ENCODE assay signal across 11 cellular contexts in genomic region chr2:8584174-8585066, GRCh38.
DNase-seq lines count a peak whose midpoint lies in the region; ATAC-seq and TF ChIP-seq lines count a peak whose summit lies in the region.
"Had no signal": no experiment of that assay in that cellular context is flagged by ENCODE, and none has a peak within 500 bp of the region (broad histone marks: within the 10 kb centered on the region; RNA-seq: fewer than 3 reads in every experiment).

No MANE protein-coding gene starts in this region.

- no peak for TF ChIP-seq CTCF in stomach (IDR thresholded peaks at IDR 0.05)

- no peak for TF ChIP-seq EP300 in stomach (IDR thresholded peaks at IDR 0.05)

- H3K4me3 ChIP-seq in stomach: peak overlapping the region; percentile 12 to 27 (median 20)

- 59 to 75% (median 61%) methylated on average over 21 to 29 of the region's 29 CpGs for WGBS in stomach, 5 donors

- POLR2A ChIA-PET in activated CD4-positive, alpha-beta T cell treated with anti-CD3 and anti-CD28 coated beads for 36 hours (lab: Charles Lee): interaction anchor here (1.0 kb wide), 1 partner anchor 98 kb away, joined by 6 read pairs; the partner anchor contains the start of gene ID2
- POLR2A ChIA-PET in activated naive CD8-positive, alpha-beta T cell treated with anti-CD3 and anti-CD28 coated beads, Interleukin-2, amount 10 ng/mL, durations not matched to agents 7 days and 5 days (lab: Charles Lee): interaction anchor here (1.3 to 10.0 kb wide), 4 partner anchors 10 to 100 kb away, joined by 4 to 80 read pairs (median 8); partner anchors contain the start of gene ID2

- no peaks in the 10 kb centered on the region for H3K36me3 ChIP-seq in stomach
- H3K36me3 ChIP-seq: ascending aorta, gastrocnemius medialis had no signal

- H3K36me3 Mint-ChIP-seq in activated CD4-positive, alpha-beta T cell treated with anti-CD3 and anti-CD28 coated beads for 36 hours (ENCODE audit: low read depth): no peaks in the 10 kb centered on the region
- no peaks in the 10 kb centered on the region for H3K36me3 Mint-ChIP-seq in activated naive CD8-positive, alpha-beta T cell treated with anti-CD3 and anti-CD28 coated beads, Interleukin-2, amount 10 ng/mL, durations not matched to agents 7 days and 5 days

- no peaks in the 10 kb centered on the region for H3K9me3 ChIP-seq in stomach
- H3K9me3 ChIP-seq: ascending aorta, gastrocnemius medialis had no signal

- no peak for TF ChIP-seq POLR2A in stomach (IDR thresholded peaks at IDR 0.05)

- CTCF ChIA-PET in activated CD4-positive, alpha-beta T cell treated with anti-CD3 and anti-CD28 coated beads for 36 hours (lab: Charles Lee): interaction anchor here (0.6 to 1.3 kb wide), 7 partner anchors 11 to 1015 kb away, joined by 3 read pairs; no protein-coding TSS in a partner anchor

- DNase-seq in activated CD4-positive, alpha-beta T cell treated with anti-CD3 and anti-CD28 coated beads for 36 hours: no peak
- DNase-seq in activated CD4-positive, alpha-beta T cell treated with anti-CD3 and anti-CD28 coated beads for 4 hours: no peak
- no peak for DNase-seq in activated naive CD8-positive, alpha-beta T cell treated with anti-CD3 and anti-CD28 coated beads, Interleukin-2, amount 10 ng/mL, durations not matched to agents 7 days and 5 days
- DNase-seq in mesenteric fat pad (ENCODE audit: low spot score) (peak; percentile 87), stomach (peak; percentile 24), ACHN (no peak), NCI-H82 (lab: John Stamatoyannopoulos, UW) (no peak)
- DNase-seq: NCI-H2227 treated with DMSO at 0.1 percent for 48 hours had no signal

- H3K27ac ChIP-seq in stomach: peak overlapping the region in 4 of 5 donors; percentile 37 to 73 (median 66)
- H3K27ac ChIP-seq: ascending aorta had no signal

- peaks cover 9 to 30% (median 18%) of the 10 kb centered on the region in 4 donors for H3K4me1 ChIP-seq in stomach
- H3K4me1 ChIP-seq: ascending aorta had no signal

- intact Hi-C loops in activated CD4-positive, alpha-beta T cell treated with anti-CD3 and anti-CD28 coated beads for 36 hours (cut with DNase I, micrococcal nuclease): loop anchor here in 1 of 2 experiments (5.0 kb wide), 1 partner anchor 532 kb away; no protein-coding TSS in a partner anchor
- intact Hi-C loops in stomach (cut with DNase I; ENCODE audit: low total_unique reads): no loop called here

- H3K27me3 ChIP-seq in stomach: no peaks in the 10 kb centered on the region
- H3K27me3 ChIP-seq: ascending aorta, gastrocnemius medialis had no signal

- no peaks in the 10 kb centered on the region for H3K9me3 Mint-ChIP-seq in activated CD4-positive, alpha-beta T cell treated with anti-CD3 and anti-CD28 coated beads for 36 hours (ENCODE audit: low read depth)
- no peaks in the 10 kb centered on the region for H3K9me3 Mint-ChIP-seq in activated naive CD8-positive, alpha-beta T cell treated with anti-CD3 and anti-CD28 coated beads, Interleukin-2, amount 10 ng/mL, durations not matched to agents 7 days and 5 days

- H3K4me3 Mint-ChIP-seq in activated CD4-positive, alpha-beta T cell treated with anti-CD3 and anti-CD28 coated beads for 36 hours: peak overlapping the region; percentile 1
- H3K4me3 Mint-ChIP-seq in activated naive CD8-positive, alpha-beta T cell treated with anti-CD3 and anti-CD28 coated beads, Interleukin-2, amount 10 ng/mL, durations not matched to agents 7 days and 5 days: peak overlapping the region; percentile 72

- peaks cover 57% of the 10 kb centered on the region for H3K4me1 Mint-ChIP-seq in activated CD4-positive, alpha-beta T cell treated with anti-CD3 and anti-CD28 coated beads for 36 hours
- H3K4me1 Mint-ChIP-seq in activated naive CD8-positive, alpha-beta T cell treated with anti-CD3 and anti-CD28 coated beads, Interleukin-2, amount 10 ng/mL, durations not matched to agents 7 days and 5 days: peaks cover 51% of the 10 kb centered on the region

- in situ Hi-C loops in ACHN (cut with HindIII; ENCODE audit: low pct_ligation_motif_present, low pct_unique_long_range_greater_than_20kb, low sequenced_read_pairs): no loop called here

- H3K27ac Mint-ChIP-seq in activated CD4-positive, alpha-beta T cell treated with anti-CD3 and anti-CD28 coated beads for 36 hours: no peak overlapping the region
- peak overlapping the region; percentile 76 for H3K27ac Mint-ChIP-seq in activated naive CD8-positive, alpha-beta T cell treated with anti-CD3 and anti-CD28 coated beads, Interleukin-2, amount 10 ng/mL, durations not matched to agents 7 days and 5 days

- ATAC-seq in activated CD4-positive, alpha-beta T cell treated with anti-CD3 and anti-CD28 coated beads for 36 hours: no peak
- no peak for ATAC-seq in activated naive CD8-positive, alpha-beta T cell treated with anti-CD3 and anti-CD28 coated beads, Interleukin-2, amount 10 ng/mL, durations not matched to agents 7 days and 5 days (ENCODE audit: low read depth)
- ATAC-seq in GM21576 (IDR thresholded peaks at IDR 0.05; ENCODE audit: unreplicated experiment): no peak

- H3K27me3 Mint-ChIP-seq in activated CD4-positive, alpha-beta T cell treated with anti-CD3 and anti-CD28 coated beads for 36 hours: peaks cover 5% of the 10 kb centered on the region
- H3K27me3 Mint-ChIP-seq in activated naive CD8-positive, alpha-beta T cell treated with anti-CD3 and anti-CD28 coated beads, Interleukin-2, amount 10 ng/mL, durations not matched to agents 7 days and 5 days: peaks cover 9% of the 10 kb centered on the region

Comparison
In these comparisons a context has a peak if more than half of its experiments do, and no peak if none do; other contexts are left out.
1. DNase-seq: peak in mesenteric fat pad (single experiment) and stomach (single experiment); none in activated CD4-positive, alpha-beta T cell treated with anti-CD3 and anti-CD28 coated beads for 36 hours (single experiment), activated CD4-positive, alpha-beta T cell treated with anti-CD3 and anti-CD28 coated beads for 4 hours (0 of 2), activated naive CD8-positive, alpha-beta T cell treated with anti-CD3 and anti-CD28 coated beads, Interleukin-2, amount 10 ng/mL, durations not matched to agents 7 days and 5 days (single experiment), ACHN (single experiment) and NCI-H82 (single experiment).